Comparison of ENCODE assay signal across 8 cellular contexts in the genomic region with DNA sequence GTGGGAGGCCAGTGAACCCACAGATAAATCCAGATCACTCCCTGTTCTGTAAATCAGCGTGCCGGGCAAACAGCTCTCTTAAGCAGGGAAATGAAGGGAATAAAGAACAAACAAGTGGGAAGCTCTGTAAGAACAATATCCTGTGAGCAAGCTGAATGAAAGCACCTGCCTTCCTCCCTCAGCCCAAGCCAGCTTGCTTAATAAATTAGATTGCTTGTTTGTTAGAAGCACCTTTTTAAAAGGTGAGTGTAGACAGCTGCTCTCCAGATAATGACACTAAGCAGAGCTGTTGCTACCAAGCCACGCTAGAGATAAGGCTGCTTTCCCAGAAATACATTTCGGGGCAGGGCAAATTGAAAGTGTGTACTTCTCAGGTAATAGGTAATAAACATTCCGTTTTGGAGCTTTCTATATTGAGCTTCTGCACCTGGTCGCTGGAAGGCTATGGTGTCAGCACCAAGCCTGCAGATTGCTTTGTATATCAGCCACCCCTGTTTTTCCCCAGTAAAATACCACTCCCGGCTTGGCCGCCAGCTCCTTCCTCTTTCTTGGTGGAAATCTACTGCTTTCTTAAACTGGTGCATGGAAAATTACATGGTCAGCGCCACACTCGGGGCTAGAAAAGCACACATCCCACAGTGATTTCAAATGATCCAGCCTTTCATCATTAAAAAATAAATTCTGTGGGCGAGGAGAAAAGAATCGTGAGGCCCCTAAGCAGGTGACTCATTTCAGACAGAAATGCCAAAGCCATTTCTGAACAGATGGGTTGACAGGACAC.
DNase-seq lines count a peak whose midpoint lies in the region; TF ChIP-seq lines count a peak whose summit lies in the region.

No MANE protein-coding gene starts in this region.

- peak overlapping the region; percentile 95 for H3K27ac Mint-ChIP-seq in progenitor cell of endocrine pancreas

- H3K4me3 Mint-ChIP-seq in progenitor cell of endocrine pancreas (ENCODE audit: low read depth), result peak overlapping the region; percentile 9

- H3K4me3 ChIP-seq in epithelial cell of esophagus (ENCODE audit: low read length), result no peak overlapping the region

- peaks cover 55% of the 10 kb centered on the region for H3K4me1 Mint-ChIP-seq in progenitor cell of endocrine pancreas (ENCODE audit: low read depth)

- DNase-seq in Kasumi-1 (lab: John Stamatoyannopoulos, UW) (peak; percentile 25 to 42), NCI-H526 treated with DMSO at 0.1 percent for 48 hours (lab: John Stamatoyannopoulos, UW) (peak; percentile 62), epithelial cell of esophagus (ENCODE audit: low read depth) (peak; percentile 24), progenitor cell of endocrine pancreas (ENCODE audit: low spot score, unreplicated experiment) (no peak), germinal center (ENCODE audit: low spot score) (no peak), ecto neural progenitor cell (ENCODE audit: low spot score) (no peak), NCI-H1694 treated with DMSO at 0.1 percent for 48 hours (lab: John Stamatoyannopoulos, UW) (no peak), NAMALWA (ENCODE audit: low spot score) (no peak)

- H3K36me3 Mint-ChIP-seq in progenitor cell of endocrine pancreas (ENCODE audit: insufficient read depth), result peaks cover 2% of the 10 kb centered on the region

- H3K9me3 Mint-ChIP-seq in progenitor cell of endocrine pancreas (ENCODE audit: low read depth), result peaks cover 4% of the 10 kb centered on the region

- TF ChIP-seq CTCF in epithelial cell of esophagus (IDR thresholded peaks at IDR 0.05; ENCODE audit: insufficient read depth, low read depth, low read length, missing control alignments), result no peak
- TF ChIP-seq CTCF in progenitor cell of endocrine pancreas (IDR thresholded peaks at IDR 0.05; ENCODE audit: unreplicated experiment), result no peak

- H3K27me3 Mint-ChIP-seq in progenitor cell of endocrine pancreas, result no peaks in the 10 kb centered on the region

Comparison
In these comparisons a context has a peak if more than half of its experiments do, and no peak if none do; other contexts are left out.
1. DNase-seq: peak in Kasumi-1 (2 of 2), NCI-H526 treated with DMSO at 0.1 percent for 48 hours (single experiment) and epithelial cell of esophagus (single experiment); none in progenitor cell of endocrine pancreas (single experiment), germinal center (single experiment), ecto neural progenitor cell (single experiment), NCI-H1694 treated with DMSO at 0.1 percent for 48 hours (single experiment) and NAMALWA (single experiment).